ENCODE assay signal across 23 cellular contexts in the genomic region with DNA sequence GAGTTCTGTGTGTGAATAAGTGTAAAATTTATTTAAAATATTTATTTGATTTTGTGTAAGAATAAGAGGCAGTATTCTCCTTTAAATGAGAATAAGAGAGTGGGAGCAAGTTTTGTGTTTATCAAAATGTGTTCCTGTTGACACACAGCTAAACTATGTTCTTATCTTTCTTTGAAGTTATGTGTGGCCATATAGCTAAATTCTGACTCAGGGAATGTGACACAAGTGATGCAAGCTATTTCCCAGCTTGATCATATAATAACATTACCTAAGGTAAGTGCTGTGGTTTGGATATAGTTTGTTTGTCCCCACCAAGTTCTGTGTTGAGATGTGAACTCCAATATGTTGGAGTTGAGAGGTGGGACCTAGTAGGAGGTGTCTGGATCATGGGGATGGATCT.
DNase-seq lines count a peak whose midpoint lies in the region; ATAC-seq, FAIRE-seq and TF ChIP-seq lines count a peak whose summit lies in the region.
"Had no signal": no experiment of that assay in that cellular context is flagged by ENCODE, and none has a peak within 500 bp of the region (broad histone marks: within the 10 kb centered on the region; RNA-seq: fewer than 3 reads in every experiment).

No MANE protein-coding gene starts in this region.

- H3K79me2 ChIP-seq in HepG2 (ENCODE audit: insufficient read depth, low read length): no peaks in the 10 kb centered on the region
- H3K79me2 ChIP-seq in trophoblast cell (ENCODE audit: control insufficient read depth, insufficient read depth, low read length, poor library complexity): no peaks in the 10 kb centered on the region

- TF ChIP-seq EP300 in HepG2 (IDR thresholded peaks at IDR 0.05; ENCODE audit: low read depth in 2 of 2, low read length in 2 of 2) (no peak), HepG2 (CRISPR knock-in tag; IDR thresholded peaks at IDR 0.05; ENCODE audit: borderline replicate concordance) (no peak)

- H3K4me3 ChIP-seq in HepG2 (replicated peaks in 1 of 3; ENCODE audit: insufficient read depth in 1 of 3, low read depth in 2 of 3, low read length in 3 of 3) (no peak overlapping the region), right lobe of liver (no peak overlapping the region), trophoblast cell (ENCODE audit: low read depth, low read length) (no peak overlapping the region)
- H3K4me3 ChIP-seq: A549; BLaER1 treated with 17β-estradiol and CSF1 and Interleukin-3, amounts not matched to agents 10 nM and 100 nM; GM12878 had no signal

- POLR2A ChIA-PET in HepG2 (lab: Yijun Ruan, JAX): no interaction called here

- H2BK12ac ChIP-seq in trophoblast cell (ENCODE audit: low read length): no peak overlapping the region

- in situ Hi-C loops in HepG2 (cut with HindIII; ENCODE audit: extremely low pct_ligation_motif_present, low pct_unique_long_range_greater_than_20kb): no loop called here

- CTCF ChIA-PET in HepG2 (lab: Yijun Ruan, JAX; ENCODE audit: low intra/inter-chr PET ratio, low total read pairs): no interaction called here

- DNase-seq in HepG2 (ENCODE audit: low spot score): no peak
- DNase-seq in right lobe of liver: no peak
- DNase-seq in amniotic epithelial cell (ENCODE audit: low read depth): peak; percentile 74
- DNase-seq in trophoblast cell: peak; percentile 34 to 85
- DNase-seq in activated CD4-positive, alpha-beta T cell treated with anti-CD3 and anti-CD28 coated beads, Interleukin-2, amount 50 U/mL, for 1 hour: no peak
- DNase-seq: AML-193; Caco-2; Calu3; CD4-positive, alpha-beta T cell; CD8-positive, alpha-beta T cell; DMS79; DND-41; EL; GDM1 had no signal

- TF ChIP-seq RAD21 in HepG2 (CRISPR knock-in tag; IDR thresholded peaks at IDR 0.05): no peak

- H3K79me1 ChIP-seq in trophoblast cell (ENCODE audit: low read length): no peaks in the 10 kb centered on the region

- H3K36me3 ChIP-seq in HepG2 (replicated peaks in 1 of 2; ENCODE audit: control insufficient read depth in 1 of 2, insufficient read depth in 2 of 2, low read length in 2 of 2) (no peaks in the 10 kb centered on the region), right lobe of liver (no peaks in the 10 kb centered on the region), trophoblast cell (ENCODE audit: control insufficient read depth in 1 of 2, insufficient read depth in 2 of 2, low read length in 2 of 2) (no peaks in the 10 kb centered on the region)
- H3K36me3 ChIP-seq: BLaER1 treated with 17β-estradiol and CSF1 and Interleukin-3, amounts not matched to agents 10 nM and 100 nM had no signal

- no peak overlapping the region for H3K14ac ChIP-seq in trophoblast cell (ENCODE audit: low read length)

- no peaks in the 10 kb centered on the region for H3K27me3 ChIP-seq in HepG2 (ENCODE audit: control insufficient read depth in 1 of 2, insufficient read depth in 2 of 2, low read length in 2 of 2)
- H3K27me3 ChIP-seq in right lobe of liver: no peaks in the 10 kb centered on the region
- H3K27me3 ChIP-seq in trophoblast cell (ENCODE audit: insufficient read depth, low read length): no peaks in the 10 kb centered on the region
- H3K27me3 ChIP-seq: BLaER1 treated with 17β-estradiol and CSF1 and Interleukin-3, amounts not matched to agents 10 nM and 100 nM had no signal

- H3K27ac ChIP-seq in HepG2 (ENCODE audit: extremely low read length, insufficient read depth, low read length) (no peak overlapping the region), right lobe of liver (no peak overlapping the region), trophoblast cell (ENCODE audit: low read depth, low read length) (no peak overlapping the region)
- H3K27ac ChIP-seq: 22Rv1; A549; BLaER1 treated with 17β-estradiol and CSF1 and Interleukin-3, amounts not matched to agents 10 nM and 100 nM; C4-2B had no signal

- H4K91ac ChIP-seq in trophoblast cell (ENCODE audit: low read depth, low read length): no peak overlapping the region

- no peaks in the 10 kb centered on the region for H3K4me1 ChIP-seq in HepG2 (ENCODE audit: insufficient read depth, low read length)
- H3K4me1 ChIP-seq in right lobe of liver: no peaks in the 10 kb centered on the region
- H3K4me1 ChIP-seq in trophoblast cell (ENCODE audit: control insufficient read depth in 1 of 2, insufficient read depth in 2 of 2, low read length in 2 of 2): no peaks in the 10 kb centered on the region
- H3K4me1 ChIP-seq: A549, Caco-2 had no signal

- peak overlapping the region; percentile 27 for H2AFZ ChIP-seq in HepG2 (ENCODE audit: low read length)
- no peak overlapping the region for H2AFZ ChIP-seq in trophoblast cell (ENCODE audit: insufficient read depth, low read length, poor library complexity)

- intact Hi-C loops in HepG2 (cut with micrococcal nuclease; ENCODE audit: unreplicated experiment): no loop called here
- intact Hi-C loops in right lobe of liver (cut with DNase I): no loop called here

- H3K4me2 ChIP-seq in HepG2 (ENCODE audit: low read depth, low read length): no peak overlapping the region
- H3K4me2 ChIP-seq in trophoblast cell (ENCODE audit: low read length): no peak overlapping the region
- H3K4me2 ChIP-seq: A549; BLaER1 treated with 17β-estradiol and CSF1 and Interleukin-3, amounts not matched to agents 10 nM and 100 nM had no signal

- no peak overlapping the region for H4K8ac ChIP-seq in trophoblast cell (ENCODE audit: low read depth, low read length)

- no peak for FAIRE-seq in HepG2 (lab: Jason Lieb, UNC)
- FAIRE-seq: A549, D721Med, GM12878, GM12892, GM18507 had no signal

- H3K9ac ChIP-seq in HepG2 (ENCODE audit: insufficient read depth, low read depth, low read length) (no peak overlapping the region), trophoblast cell (ENCODE audit: low read length) (no peak overlapping the region)
- H3K9ac ChIP-seq: BLaER1 treated with 17β-estradiol and CSF1 and Interleukin-3, amounts not matched to agents 10 nM and 100 nM had no signal

- H3K18ac ChIP-seq in trophoblast cell (ENCODE audit: low read length): no peak overlapping the region

- H2AK5ac ChIP-seq in trophoblast cell (ENCODE audit: low read length): no peak overlapping the region

- H3K9me3 ChIP-seq in HepG2 (ENCODE audit: low read length): peaks cover 47% of the 10 kb centered on the region
- no peaks in the 10 kb centered on the region for H3K9me3 ChIP-seq in right lobe of liver
- no peaks in the 10 kb centered on the region for H3K9me3 ChIP-seq in trophoblast cell (ENCODE audit: insufficient read depth, low read depth, low read length)
- H3K9me3 ChIP-seq: A549, Caco-2 had no signal

- H4K20me1 ChIP-seq in HepG2 (ENCODE audit: insufficient read depth, low read length): no peaks in the 10 kb centered on the region
- H4K20me1 ChIP-seq: BLaER1 treated with 17β-estradiol and CSF1 and Interleukin-3, amounts not matched to agents 10 nM and 100 nM had no signal

- ATAC-seq in HepG2: no peak
- no peak for ATAC-seq in right lobe of liver
- no peak for ATAC-seq in HG03025 (IDR thresholded peaks at IDR 0.05; ENCODE audit: low FRiP score, unreplicated experiment)
- ATAC-seq: A549; CD8-positive, alpha-beta T cell; GM12878 had no signal

- BruUV-seq in HepG2 (replicated peaks; lab: Mats Ljungman, UMichigan): no TSS peak

- H3K4ac ChIP-seq in trophoblast cell (ENCODE audit: low read depth, low read length): no peak overlapping the region

- TF ChIP-seq CTCF in HepG2 (CRISPR knock-in tag; IDR thresholded peaks at IDR 0.05) (no peak), right lobe of liver (IDR thresholded peaks at IDR 0.05) (no peak)

- no peak overlapping the region for H3K23ac ChIP-seq in trophoblast cell (ENCODE audit: low read length)

- no peak overlapping the region for H2BK5ac ChIP-seq in trophoblast cell (ENCODE audit: low read depth, low read length, poor library complexity)

- H4K12ac ChIP-seq in trophoblast cell (ENCODE audit: low read depth, low read length): no peak overlapping the region

- TF ChIP-seq POLR2A in HepG2 (IDR thresholded peaks at IDR 0.05; ENCODE audit: insufficient read depth in 1 of 2, low read depth in 2 of 2, low read length in 2 of 2): no peak
- no peak for TF ChIP-seq POLR2A in right lobe of liver (IDR thresholded peaks at IDR 0.05)

- H2BK120ac ChIP-seq in trophoblast cell (ENCODE audit: insufficient read depth, low read length, poor library complexity): no peak overlapping the region

TF ChIP-seq in HepG2, 621 proteins besides CTCF, POLR2A, EP300 and RAD21:
- TF ChIP-seq RBM22 (optimal IDR thresholded peaks at IDR 0.05; ENCODE audit: low read length) (no peak), NBN (conservative IDR thresholded peaks at IDR 0.05) (no peak), CSRNP2 (CRISPR knock-in tag; conservative IDR thresholded peaks at IDR 0.05; ENCODE audit: low read depth) (no peak)

Comparison
In these comparisons a context has a peak if more than half of its experiments do, and no peak if none do; other contexts are left out.
1. DNase-seq: peak in amniotic epithelial cell (single experiment) and trophoblast cell (2 of 2); none in HepG2 (single experiment), right lobe of liver (0 of 3) and activated CD4-positive, alpha-beta T cell treated with anti-CD3 and anti-CD28 coated beads, Interleukin-2, amount 50 U/mL, for 1 hour (single experiment).